Comparison of ENCODE assay signal across 1 cellular context in the genomic region with DNA sequence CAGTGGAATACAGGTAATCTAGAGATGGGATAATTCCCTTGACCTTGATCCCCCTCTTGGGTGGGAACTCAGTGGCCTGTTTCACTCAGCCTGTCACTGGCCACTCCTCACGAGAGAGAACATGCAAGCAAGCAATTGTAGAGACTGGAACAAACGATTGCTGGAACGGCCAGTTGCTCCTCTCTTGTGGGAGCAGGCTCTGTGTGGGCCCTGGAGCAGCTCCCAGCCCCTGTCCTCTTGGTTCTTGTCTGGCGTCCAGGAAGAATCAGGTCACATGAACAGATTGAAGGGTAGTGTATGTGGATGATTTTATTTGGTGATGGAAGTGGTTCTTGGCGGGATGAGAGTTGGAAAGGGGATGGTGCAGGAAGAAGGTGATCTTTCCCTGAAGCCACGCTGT.
TF ChIP-seq lines count a peak whose summit lies in the region.

No MANE protein-coding gene starts in this region.

TF ChIP-seq in GM23338, 12 proteins besides CTCF, POLR2A, EP300 and RAD21 (continued from another document):
- TF ChIP-seq, protein P1, sequence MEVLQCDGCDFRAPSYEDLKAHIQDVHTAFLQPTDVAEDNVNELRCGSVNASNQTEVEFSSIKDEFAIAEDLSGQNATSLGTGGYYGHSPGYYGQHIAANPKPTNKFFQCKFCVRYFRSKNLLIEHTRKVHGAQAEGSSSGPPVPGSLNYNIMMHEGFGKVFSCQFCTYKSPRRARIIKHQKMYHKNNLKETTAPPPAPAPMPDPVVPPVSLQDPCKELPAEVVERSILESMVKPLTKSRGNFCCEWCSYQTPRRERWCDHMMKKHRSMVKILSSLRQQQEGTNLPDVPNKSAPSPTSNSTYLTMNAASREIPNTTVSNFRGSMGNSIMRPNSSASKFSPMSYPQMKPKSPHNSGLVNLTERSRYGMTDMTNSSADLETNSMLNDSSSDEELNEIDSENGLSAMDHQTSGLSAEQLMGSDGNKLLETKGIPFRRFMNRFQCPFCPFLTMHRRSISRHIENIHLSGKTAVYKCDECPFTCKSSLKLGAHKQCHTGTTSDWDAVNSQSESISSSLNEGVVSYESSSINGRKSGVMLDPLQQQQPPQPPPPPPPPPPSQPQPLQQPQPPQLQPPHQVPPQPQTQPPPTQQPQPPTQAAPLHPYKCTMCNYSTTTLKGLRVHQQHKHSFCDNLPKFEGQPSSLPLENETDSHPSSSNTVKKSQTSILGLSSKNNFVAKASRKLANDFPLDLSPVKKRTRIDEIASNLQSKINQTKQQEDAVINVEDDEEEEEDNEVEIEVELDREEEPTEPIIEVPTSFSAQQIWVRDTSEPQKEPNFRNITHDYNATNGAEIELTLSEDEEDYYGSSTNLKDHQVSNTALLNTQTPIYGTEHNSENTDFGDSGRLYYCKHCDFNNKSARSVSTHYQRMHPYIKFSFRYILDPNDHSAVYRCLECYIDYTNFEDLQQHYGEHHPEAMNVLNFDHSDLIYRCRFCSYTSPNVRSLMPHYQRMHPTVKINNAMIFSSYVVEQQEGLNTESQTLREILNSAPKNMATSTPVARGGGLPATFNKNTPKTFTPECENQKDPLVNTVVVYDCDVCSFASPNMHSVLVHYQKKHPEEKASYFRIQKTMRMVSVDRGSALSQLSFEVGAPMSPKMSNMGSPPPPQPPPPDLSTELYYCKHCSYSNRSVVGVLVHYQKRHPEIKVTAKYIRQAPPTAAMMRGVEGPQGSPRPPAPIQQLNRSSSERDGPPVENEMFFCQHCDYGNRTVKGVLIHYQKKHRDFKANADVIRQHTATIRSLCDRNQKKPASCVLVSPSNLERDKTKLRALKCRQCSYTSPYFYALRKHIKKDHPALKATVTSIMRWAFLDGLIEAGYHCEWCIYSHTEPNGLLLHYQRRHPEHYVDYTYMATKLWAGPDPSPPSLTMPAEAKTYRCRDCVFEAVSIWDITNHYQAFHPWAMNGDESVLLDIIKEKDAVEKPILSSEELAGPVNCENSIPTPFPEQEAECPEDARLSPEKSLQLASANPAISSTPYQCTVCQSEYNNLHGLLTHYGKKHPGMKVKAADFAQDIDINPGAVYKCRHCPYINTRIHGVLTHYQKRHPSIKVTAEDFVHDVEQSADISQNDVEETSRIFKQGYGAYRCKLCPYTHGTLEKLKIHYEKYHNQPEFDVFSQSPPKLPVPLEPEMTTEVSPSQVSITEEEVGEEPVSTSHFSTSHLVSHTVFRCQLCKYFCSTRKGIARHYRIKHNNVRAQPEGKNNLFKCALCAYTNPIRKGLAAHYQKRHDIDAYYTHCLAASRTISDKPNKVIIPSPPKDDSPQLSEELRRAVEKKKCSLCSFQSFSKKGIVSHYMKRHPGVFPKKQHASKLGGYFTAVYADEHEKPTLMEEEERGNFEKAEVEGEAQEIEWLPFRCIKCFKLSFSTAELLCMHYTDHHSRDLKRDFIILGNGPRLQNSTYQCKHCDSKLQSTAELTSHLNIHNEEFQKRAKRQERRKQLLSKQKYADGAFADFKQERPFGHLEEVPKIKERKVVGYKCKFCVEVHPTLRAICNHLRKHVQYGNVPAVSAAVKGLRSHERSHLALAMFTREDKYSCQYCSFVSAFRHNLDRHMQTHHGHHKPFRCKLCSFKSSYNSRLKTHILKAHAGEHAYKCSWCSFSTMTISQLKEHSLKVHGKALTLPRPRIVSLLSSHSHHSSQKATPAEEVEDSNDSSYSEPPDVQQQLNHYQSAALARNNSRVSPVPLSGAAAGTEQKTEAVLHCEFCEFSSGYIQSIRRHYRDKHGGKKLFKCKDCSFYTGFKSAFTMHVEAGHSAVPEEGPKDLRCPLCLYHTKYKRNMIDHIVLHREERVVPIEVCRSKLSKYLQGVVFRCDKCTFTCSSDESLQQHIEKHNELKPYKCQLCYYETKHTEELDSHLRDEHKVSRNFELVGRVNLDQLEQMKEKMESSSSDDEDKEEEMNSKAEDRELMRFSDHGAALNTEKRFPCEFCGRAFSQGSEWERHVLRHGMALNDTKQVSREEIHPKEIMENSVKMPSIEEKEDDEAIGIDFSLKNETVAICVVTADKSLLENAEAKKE (CRISPR knock-in tag; IDR thresholded peaks at IDR 0.05), result no peak
